34 cellular contexts compared by ENCODE assay signal in genomic region chr6:46135176-46135575, GRCh38. TPM values are rescaled to one million over a fixed set of nuclear protein-coding genes. Genes with fewer than 3 reads are reported as not detected.
"Had no signal": no experiment of that assay in that cellular context is flagged by ENCODE, and none has a peak within 500 bp of the region (broad histone marks: within the 10 kb centered on the region; RNA-seq: fewer than 3 reads in every experiment).

No MANE protein-coding gene starts in this region.

- H3K27me3 ChIP-seq: brain microvascular endothelial cell, dorsolateral prefrontal cortex had no signal

- ATAC-seq: activated CD4-positive, CD25-positive, alpha-beta regulatory T cell treated with anti-CD3 and anti-CD28 coated beads, Interleukin-2, amount 50 U/mL, for 24 hours; activated T-cell treated with anti-CD3 and anti-CD28 coated beads, Interleukin-2, amount 50 U/mL, for 72 hours; esophagus mucosa; T-helper 17 cell had no signal

- H3K27ac ChIP-seq: brain microvascular endothelial cell, coronary artery, dorsolateral prefrontal cortex, WERI-Rb-1 had no signal

- H3K36me3 ChIP-seq: brain microvascular endothelial cell, WERI-Rb-1 had no signal

- H3K9me3 Mint-ChIP-seq: activated B cell treated with CpG ODN at 0.5 μM for 24 hours; activated CD4-positive, alpha-beta memory T cell treated with anti-CD3 and anti-CD28 coated beads, Interleukin-2, amount 10 ng/mL, durations not matched to agents 7 days and 5 days; activated T-cell treated with anti-CD3 and anti-CD28 coated beads, Interleukin-2, amount 50 U/mL, for 24 hours; activated T-cell treated with anti-CD3 and anti-CD28 coated beads, Interleukin-2, amount 50 U/mL, for 72 hours; central memory CD8-positive, alpha-beta T cell; dendritic cell treated with granulocyte-macrophage colony-stimulating factor and Interleukin-4, amounts not matched to agents 40 ng/mL and 50 ng/mL, for 4 days; endodermal cell; T-helper 2 cell treated with Interferon-gamma antibody and Interleukin-4, amounts not matched to agents 5 μg/mL and 100 μg/mL, for 36 hours had no signal

- H3K4me3 Mint-ChIP-seq: activated B cell treated with CpG ODN at 0.5 μM for 24 hours; activated CD4-positive, alpha-beta memory T cell treated with anti-CD3 and anti-CD28 coated beads, Interleukin-2, amount 10 ng/mL, durations not matched to agents 7 days and 5 days; activated CD4-positive, alpha-beta T cell treated with anti-CD3 and anti-CD28 coated beads, Interleukin-2, amount 10 ng/mL, durations not matched to agents 24 days and 14 days; activated naive CD8-positive, alpha-beta T cell; activated T-cell treated with anti-CD3 and anti-CD28 coated beads, Interleukin-2, amount 50 U/mL, for 24 hours; activated T-cell treated with anti-CD3 and anti-CD28 coated beads, Interleukin-2, amount 50 U/mL, for 72 hours; central memory CD8-positive, alpha-beta T cell; dendritic cell treated with granulocyte-macrophage colony-stimulating factor and Interleukin-4, amounts not matched to agents 40 ng/mL and 50 ng/mL, for 4 days; endodermal cell; T-helper 17 cell; T-helper 2 cell treated with Interferon-gamma antibody and Interleukin-4, amounts not matched to agents 5 μg/mL and 100 μg/mL, for 36 hours had no signal

- H3K27ac Mint-ChIP-seq: activated B cell treated with CpG ODN at 0.5 μM for 24 hours; activated CD4-positive, alpha-beta memory T cell treated with anti-CD3 and anti-CD28 coated beads, Interleukin-2, amount 10 ng/mL, durations not matched to agents 7 days and 5 days; activated CD4-positive, alpha-beta T cell treated with anti-CD3 and anti-CD28 coated beads, Interleukin-2, amount 10 ng/mL, durations not matched to agents 24 days and 14 days; activated naive CD8-positive, alpha-beta T cell; activated T-cell treated with anti-CD3 and anti-CD28 coated beads, Interleukin-2, amount 50 U/mL, for 24 hours; activated T-cell treated with anti-CD3 and anti-CD28 coated beads, Interleukin-2, amount 50 U/mL, for 72 hours; dendritic cell treated with granulocyte-macrophage colony-stimulating factor and Interleukin-4, amounts not matched to agents 40 ng/mL and 50 ng/mL, for 4 days; endodermal cell; T-helper 17 cell; T-helper 2 cell treated with Interferon-gamma antibody and Interleukin-4, amounts not matched to agents 5 μg/mL and 100 μg/mL, for 36 hours had no signal

- FAIRE-seq: astrocyte, bronchial epithelial cell, frontal cortex had no signal

- DNase-seq: activated B cell treated with CpG ODN at 0.5 μM for 24 hours; activated CD4-positive, alpha-beta memory T cell treated with anti-CD3 and anti-CD28 coated beads, Interleukin-2, amount 10 ng/mL, durations not matched to agents 7 days and 5 days; activated CD4-positive, alpha-beta T cell treated with anti-CD3 and anti-CD28 coated beads, Interleukin-2, amount 10 ng/mL, durations not matched to agents 24 days and 14 days; activated CD4-positive, alpha-beta T cell treated with anti-CD3 and anti-CD28 coated beads, Interleukin-2, amount 50 U/mL, for 4 hours; activated CD8-positive, alpha-beta memory T cell treated with anti-CD3 and anti-CD28 coated beads, Interleukin-2, amount 50 U/mL, for 48 hours; activated effector memory CD4-positive, alpha-beta T cell treated with Interleukin-2 at 50 U/mL for 16 hours; activated gamma-delta T cell treated with Interleukin-2 at 50 U/mL for 16 hours; activated naive CD4-positive, alpha-beta T cell treated with anti-CD3 and anti-CD28 coated beads, Interleukin-2, amount 50 U/mL, for 16 hours; activated naive CD4-positive, alpha-beta T cell treated with Interleukin-2 at 50 U/mL for 16 hours; activated T-cell treated with anti-CD3 and anti-CD28 coated beads for 4 hours; activated T-cell treated with anti-CD3 and anti-CD28 coated beads, Interleukin-2, amount 50 U/mL, for 24 hours; activated T-cell treated with anti-CD3 and anti-CD28 coated beads, Interleukin-2, amount 50 U/mL, for 72 hours; amniotic stem cell; anterior cingulate cortex; brain microvascular endothelial cell; dorsolateral prefrontal cortex; effector memory CD4-positive, alpha-beta T cell; endodermal cell; foreskin fibroblast; head of caudate nucleus; T-helper 1 cell; T-helper 17 cell; T1000; WERI-Rb-1 had no signal

- H3K4me3 ChIP-seq: coronary artery, dorsolateral prefrontal cortex had no signal

RNA-seq across cellular contexts. Expression of gene ENPP5, which starts 35.6 kb away (rescaled TPM):
- total RNA-seq: activated CD4-positive, alpha-beta memory T cell treated with anti-CD3 and anti-CD28 coated beads, Interleukin-2, amount 10 ng/mL, durations not matched to agents 7 days and 5 days; activated CD4-positive, alpha-beta T cell treated with anti-CD3 and anti-CD28 coated beads, Interleukin-2, amount 10 ng/mL, durations not matched to agents 24 days and 14 days had no signal
